Comparison of ENCODE assay signal across 1 cellular context in the genomic region with DNA sequence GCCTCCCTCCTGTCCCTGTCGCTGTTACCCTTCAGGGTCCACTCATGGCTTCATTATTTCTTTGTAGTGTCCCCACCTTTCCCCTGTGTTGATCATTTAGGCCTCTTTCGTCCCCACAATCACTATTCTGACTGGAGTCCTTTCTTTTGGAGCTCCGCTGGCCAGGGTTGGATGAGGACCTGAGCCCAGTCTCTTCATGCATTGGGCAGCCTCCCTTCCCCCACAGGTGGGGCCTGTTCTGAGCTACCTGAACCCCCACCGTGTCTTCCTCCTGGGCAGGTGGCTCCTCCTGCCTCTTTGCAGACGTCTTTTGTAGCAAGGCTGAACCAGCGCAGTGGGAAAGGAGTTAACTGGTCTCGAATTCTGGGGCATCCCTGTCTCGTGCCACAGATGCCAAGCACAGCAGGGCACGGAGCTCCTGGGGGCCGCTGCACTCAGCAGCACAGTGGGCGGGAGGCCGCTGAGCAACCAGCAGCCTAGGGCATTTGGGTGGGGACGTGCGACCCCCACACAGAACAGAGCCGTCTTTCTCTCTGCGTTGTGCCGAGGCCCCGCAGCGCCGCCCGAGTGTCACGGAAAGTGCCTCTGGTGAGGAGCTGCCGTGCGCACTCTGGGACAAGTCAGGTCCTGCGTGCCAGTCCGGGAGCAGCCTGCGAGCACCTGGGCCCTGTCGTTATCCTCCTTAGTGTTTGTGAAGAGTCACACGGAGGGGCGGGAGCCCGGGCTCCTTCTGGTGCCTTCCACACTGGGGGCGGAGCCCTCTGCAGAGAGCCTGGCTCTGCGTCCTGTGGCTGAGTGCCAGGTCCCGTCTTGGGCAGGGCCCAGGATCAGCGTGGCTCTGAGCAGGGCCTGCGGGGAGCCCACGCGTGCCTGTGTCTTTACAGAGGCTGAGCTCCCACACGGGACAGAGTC.
TF ChIP-seq lines count a peak whose summit lies in the region.

No MANE protein-coding gene starts in this region.

TF ChIP-seq in GM23338, 12 proteins besides CTCF, POLR2A, EP300 and RAD21 (continued from another document):
- TF ChIP-seq, protein P1, sequence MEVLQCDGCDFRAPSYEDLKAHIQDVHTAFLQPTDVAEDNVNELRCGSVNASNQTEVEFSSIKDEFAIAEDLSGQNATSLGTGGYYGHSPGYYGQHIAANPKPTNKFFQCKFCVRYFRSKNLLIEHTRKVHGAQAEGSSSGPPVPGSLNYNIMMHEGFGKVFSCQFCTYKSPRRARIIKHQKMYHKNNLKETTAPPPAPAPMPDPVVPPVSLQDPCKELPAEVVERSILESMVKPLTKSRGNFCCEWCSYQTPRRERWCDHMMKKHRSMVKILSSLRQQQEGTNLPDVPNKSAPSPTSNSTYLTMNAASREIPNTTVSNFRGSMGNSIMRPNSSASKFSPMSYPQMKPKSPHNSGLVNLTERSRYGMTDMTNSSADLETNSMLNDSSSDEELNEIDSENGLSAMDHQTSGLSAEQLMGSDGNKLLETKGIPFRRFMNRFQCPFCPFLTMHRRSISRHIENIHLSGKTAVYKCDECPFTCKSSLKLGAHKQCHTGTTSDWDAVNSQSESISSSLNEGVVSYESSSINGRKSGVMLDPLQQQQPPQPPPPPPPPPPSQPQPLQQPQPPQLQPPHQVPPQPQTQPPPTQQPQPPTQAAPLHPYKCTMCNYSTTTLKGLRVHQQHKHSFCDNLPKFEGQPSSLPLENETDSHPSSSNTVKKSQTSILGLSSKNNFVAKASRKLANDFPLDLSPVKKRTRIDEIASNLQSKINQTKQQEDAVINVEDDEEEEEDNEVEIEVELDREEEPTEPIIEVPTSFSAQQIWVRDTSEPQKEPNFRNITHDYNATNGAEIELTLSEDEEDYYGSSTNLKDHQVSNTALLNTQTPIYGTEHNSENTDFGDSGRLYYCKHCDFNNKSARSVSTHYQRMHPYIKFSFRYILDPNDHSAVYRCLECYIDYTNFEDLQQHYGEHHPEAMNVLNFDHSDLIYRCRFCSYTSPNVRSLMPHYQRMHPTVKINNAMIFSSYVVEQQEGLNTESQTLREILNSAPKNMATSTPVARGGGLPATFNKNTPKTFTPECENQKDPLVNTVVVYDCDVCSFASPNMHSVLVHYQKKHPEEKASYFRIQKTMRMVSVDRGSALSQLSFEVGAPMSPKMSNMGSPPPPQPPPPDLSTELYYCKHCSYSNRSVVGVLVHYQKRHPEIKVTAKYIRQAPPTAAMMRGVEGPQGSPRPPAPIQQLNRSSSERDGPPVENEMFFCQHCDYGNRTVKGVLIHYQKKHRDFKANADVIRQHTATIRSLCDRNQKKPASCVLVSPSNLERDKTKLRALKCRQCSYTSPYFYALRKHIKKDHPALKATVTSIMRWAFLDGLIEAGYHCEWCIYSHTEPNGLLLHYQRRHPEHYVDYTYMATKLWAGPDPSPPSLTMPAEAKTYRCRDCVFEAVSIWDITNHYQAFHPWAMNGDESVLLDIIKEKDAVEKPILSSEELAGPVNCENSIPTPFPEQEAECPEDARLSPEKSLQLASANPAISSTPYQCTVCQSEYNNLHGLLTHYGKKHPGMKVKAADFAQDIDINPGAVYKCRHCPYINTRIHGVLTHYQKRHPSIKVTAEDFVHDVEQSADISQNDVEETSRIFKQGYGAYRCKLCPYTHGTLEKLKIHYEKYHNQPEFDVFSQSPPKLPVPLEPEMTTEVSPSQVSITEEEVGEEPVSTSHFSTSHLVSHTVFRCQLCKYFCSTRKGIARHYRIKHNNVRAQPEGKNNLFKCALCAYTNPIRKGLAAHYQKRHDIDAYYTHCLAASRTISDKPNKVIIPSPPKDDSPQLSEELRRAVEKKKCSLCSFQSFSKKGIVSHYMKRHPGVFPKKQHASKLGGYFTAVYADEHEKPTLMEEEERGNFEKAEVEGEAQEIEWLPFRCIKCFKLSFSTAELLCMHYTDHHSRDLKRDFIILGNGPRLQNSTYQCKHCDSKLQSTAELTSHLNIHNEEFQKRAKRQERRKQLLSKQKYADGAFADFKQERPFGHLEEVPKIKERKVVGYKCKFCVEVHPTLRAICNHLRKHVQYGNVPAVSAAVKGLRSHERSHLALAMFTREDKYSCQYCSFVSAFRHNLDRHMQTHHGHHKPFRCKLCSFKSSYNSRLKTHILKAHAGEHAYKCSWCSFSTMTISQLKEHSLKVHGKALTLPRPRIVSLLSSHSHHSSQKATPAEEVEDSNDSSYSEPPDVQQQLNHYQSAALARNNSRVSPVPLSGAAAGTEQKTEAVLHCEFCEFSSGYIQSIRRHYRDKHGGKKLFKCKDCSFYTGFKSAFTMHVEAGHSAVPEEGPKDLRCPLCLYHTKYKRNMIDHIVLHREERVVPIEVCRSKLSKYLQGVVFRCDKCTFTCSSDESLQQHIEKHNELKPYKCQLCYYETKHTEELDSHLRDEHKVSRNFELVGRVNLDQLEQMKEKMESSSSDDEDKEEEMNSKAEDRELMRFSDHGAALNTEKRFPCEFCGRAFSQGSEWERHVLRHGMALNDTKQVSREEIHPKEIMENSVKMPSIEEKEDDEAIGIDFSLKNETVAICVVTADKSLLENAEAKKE (CRISPR knock-in tag; IDR thresholded peaks at IDR 0.05) = no peak
- TF ChIP-seq POLR2AphosphoS5 (IDR thresholded peaks at IDR 0.05; ENCODE audit: low read depth) (no peak), ZNF331 (CRISPR knock-in tag; IDR thresholded peaks at IDR 0.05; ENCODE audit: low read depth) (no peak), NANOG (IDR thresholded peaks at IDR 0.05; ENCODE audit: borderline replicate concordance) (no peak), EZH2 (IDR thresholded peaks at IDR 0.05; ENCODE audit: low read depth, unreplicated experiment) (no peak), JUNB (IDR thresholded peaks at IDR 0.05; ENCODE audit: unreplicated experiment) (no peak)
